ENCODE assay signal across 27 cellular contexts in genomic region chr12:132229423-132229760, GRCh38.
"Had no signal": no experiment of that assay in that cellular context is flagged by ENCODE, and none has a peak within 500 bp of the region (broad histone marks: within the 10 kb centered on the region; RNA-seq: fewer than 3 reads in every experiment).

No MANE protein-coding gene starts in this region.

- H3K9me3 Mint-ChIP-seq: natural killer cell; neural progenitor cell; stimulated activated effector memory CD8-positive, alpha-beta T cell treated with anti-CD3 and anti-CD28 coated beads, Interleukin-12 subunit alpha, Interleukin-12 subunit beta, amount 100 ng/mL, for 72 hours; stimulated activated naive B cell treated with anti-CD40 and anti-IgM and Interleukin-4, amounts not matched to agents 10 μg/mL and 1 μg/mL and 100 μg/mL, for 72 hours; stimulated activated naive CD8-positive, alpha-beta T cell treated with anti-CD3 and anti-CD28 coated beads, Interleukin-15, Interleukin-2, amounts not matched to agents 100 ng/mL and 50 ng/mL, for 24 hours had no signal

- H3K27ac ChIP-seq: neural progenitor cell, neutrophil, pancreas, psoas muscle, right lobe of liver, skin epidermis, stomach, thoracic aorta, tibial nerve, upper lobe of left lung, vagina had no signal

- H3K9ac ChIP-seq: neural progenitor cell had no signal

- H3K4me3 Mint-ChIP-seq: naive thymus-derived CD4-positive, alpha-beta T cell; natural killer cell; nephron; neural progenitor cell; stimulated activated effector memory CD8-positive, alpha-beta T cell treated with anti-CD3 and anti-CD28 coated beads, Interleukin-12 subunit alpha, Interleukin-12 subunit beta, amount 100 ng/mL, for 72 hours; stimulated activated naive B cell treated with anti-CD40 and anti-IgM and Interleukin-4, amounts not matched to agents 10 μg/mL and 1 μg/mL and 100 μg/mL, for 72 hours; stimulated activated naive CD8-positive, alpha-beta T cell treated with anti-CD3 and anti-CD28 coated beads, Interleukin-15, Interleukin-2, amounts not matched to agents 100 ng/mL and 50 ng/mL, for 24 hours had no signal

- ATAC-seq: naive thymus-derived CD4-positive, alpha-beta T cell; natural killer cell; pancreas; psoas muscle; right lobe of liver; stimulated activated effector memory CD8-positive, alpha-beta T cell treated with anti-CD3 and anti-CD28 coated beads, Interleukin-12 subunit alpha, Interleukin-12 subunit beta, amount 100 ng/mL, for 72 hours; stimulated activated naive B cell treated with anti-CD40 and anti-IgM and Interleukin-4, amounts not matched to agents 10 μg/mL and 1 μg/mL and 100 μg/mL, for 72 hours had no signal

- H3K4me3 ChIP-seq: neural progenitor cell, pancreas, psoas muscle, right lobe of liver, skin epidermis, smooth muscle cell, stomach, thoracic aorta, thyroid gland, tibial nerve, upper lobe of left lung, vagina had no signal

- H3K4me1 ChIP-seq: neural progenitor cell, pancreas, psoas muscle, right lobe of liver, stomach, tibial nerve, upper lobe of left lung, vagina had no signal

- H3K4me2 ChIP-seq: neural progenitor cell, smooth muscle cell had no signal

- H3K4me1 Mint-ChIP-seq: naive thymus-derived CD4-positive, alpha-beta T cell; natural killer cell; neural progenitor cell; stimulated activated effector memory CD8-positive, alpha-beta T cell treated with anti-CD3 and anti-CD28 coated beads, Interleukin-12 subunit alpha, Interleukin-12 subunit beta, amount 100 ng/mL, for 72 hours; stimulated activated naive B cell treated with anti-CD40 and anti-IgM and Interleukin-4, amounts not matched to agents 10 μg/mL and 1 μg/mL and 100 μg/mL, for 72 hours had no signal

- H3K27ac Mint-ChIP-seq: naive thymus-derived CD4-positive, alpha-beta T cell; natural killer cell; nephron; neural progenitor cell; progenitor cell of endocrine pancreas; stimulated activated effector memory CD8-positive, alpha-beta T cell treated with anti-CD3 and anti-CD28 coated beads, Interleukin-12 subunit alpha, Interleukin-12 subunit beta, amount 100 ng/mL, for 72 hours; stimulated activated naive B cell treated with anti-CD40 and anti-IgM and Interleukin-4, amounts not matched to agents 10 μg/mL and 1 μg/mL and 100 μg/mL, for 72 hours; stimulated activated naive CD8-positive, alpha-beta T cell treated with anti-CD3 and anti-CD28 coated beads, Interleukin-15, Interleukin-2, amounts not matched to agents 100 ng/mL and 50 ng/mL, for 24 hours had no signal

- DNase-seq: naive thymus-derived CD4-positive, alpha-beta T cell; natural killer cell; nucleus accumbens; psoas muscle; stimulated activated CD4-positive, alpha-beta T cell treated with anti-CD3 and anti-CD28 coated beads, Interleukin-15, amount 100 ng/mL, for 24 hours; stimulated activated CD4-positive, alpha-beta T cell treated with anti-CD3 and anti-CD28 coated beads, Interleukin-2, amount 100 ng/mL, for 24 hours; stimulated activated CD4-positive, alpha-beta T cell treated with anti-CD3 and anti-CD28 coated beads, Interleukin-2, amount 100 ng/mL, for 48 hours; stimulated activated CD4-positive, alpha-beta T cell treated with anti-CD3 and anti-CD28 coated beads, Interleukin-4, amount 100 ng/mL, for 24 hours; stimulated activated naive B cell treated with anti-CD40 and anti-IgM and Interleukin-4, amounts not matched to agents 10 μg/mL and 1 μg/mL and 100 μg/mL, for 72 hours; stimulated activated naive CD4-positive, alpha-beta T cell treated with Interleukin-2 at 50 U/mL for 16 hours; stomach; thyroid gland; trophoblast cell had no signal

- H3K36me3 ChIP-seq: neural progenitor cell, neutrophil, pancreas, right lobe of liver, stomach, thoracic aorta, thyroid gland, tibial nerve, upper lobe of left lung, vagina had no signal

- H3K27me3 ChIP-seq: right lobe of liver, thyroid gland, vagina had no signal

- H3K9me3 ChIP-seq: neutrophil, pancreas, psoas muscle, right lobe of liver, stomach, thoracic aorta, thyroid gland, tibial nerve, upper lobe of left lung, vagina had no signal

- H3K36me3 Mint-ChIP-seq: naive thymus-derived CD4-positive, alpha-beta T cell; natural killer cell; neural progenitor cell; stimulated activated effector memory CD8-positive, alpha-beta T cell treated with anti-CD3 and anti-CD28 coated beads, Interleukin-12 subunit alpha, Interleukin-12 subunit beta, amount 100 ng/mL, for 72 hours; stimulated activated naive B cell treated with anti-CD40 and anti-IgM and Interleukin-4, amounts not matched to agents 10 μg/mL and 1 μg/mL and 100 μg/mL, for 72 hours had no signal
